In the genomic region with DNA sequence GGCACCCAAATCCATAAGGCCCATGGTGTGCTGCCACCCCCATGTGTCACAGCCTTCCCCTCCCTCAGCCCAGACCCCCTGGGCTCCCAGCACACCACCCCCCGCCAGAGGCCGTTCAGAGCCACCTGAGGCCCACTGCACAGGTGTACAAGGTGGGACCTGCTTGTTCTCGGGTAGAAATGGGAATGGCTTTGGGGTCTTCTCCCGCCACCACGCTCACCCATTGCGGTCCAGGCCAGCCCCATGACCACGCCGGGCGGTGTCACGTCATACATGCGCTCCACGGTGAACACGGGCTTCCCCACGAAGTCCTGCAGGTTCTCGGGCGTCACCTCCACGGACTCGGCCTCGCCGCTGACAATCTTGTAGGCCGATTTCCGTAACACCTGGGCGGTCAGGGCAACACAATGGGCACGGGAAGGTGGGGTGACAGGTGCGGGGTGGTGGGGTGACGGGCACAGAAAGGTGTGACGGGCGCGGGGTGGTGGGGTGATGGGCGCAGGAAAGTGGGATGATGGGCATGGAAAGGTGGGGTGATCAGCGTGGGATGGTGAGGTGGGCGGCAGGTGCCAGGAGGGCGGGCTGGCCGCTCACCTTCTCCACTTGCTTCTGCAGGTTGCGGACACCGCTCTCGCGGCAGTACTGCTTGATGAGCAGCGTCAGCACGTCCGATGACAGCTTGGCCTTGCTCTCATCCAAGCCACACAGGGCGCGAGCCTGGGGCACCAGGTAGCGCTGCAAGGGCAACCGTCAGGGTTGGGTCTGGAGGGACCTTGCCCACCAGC, we compare ENCODE assay signal across 18 cellular contexts. TPM values are rescaled to one million over a fixed set of nuclear protein-coding genes. Genes with fewer than 3 reads are reported as not detected.
DNase-seq lines count a peak whose midpoint lies in the region; ATAC-seq, FAIRE-seq and TF ChIP-seq lines count a peak whose summit lies in the region.
"Had no signal": no experiment of that assay in that cellular context is flagged by ENCODE, and none has a peak within 500 bp of the region (broad histone marks: within the 10 kb centered on the region; RNA-seq: fewer than 3 reads in every experiment).

No MANE protein-coding gene starts in this region.

- CTCF ChIA-PET in activated CD4-positive, alpha-beta memory T cell treated with anti-CD3 and anti-CD28 coated beads for 36 hours (lab: Charles Lee): no interaction called here
- CTCF ChIA-PET in activated CD4-positive, alpha-beta memory T cell treated with anti-CD3 and anti-CD28 coated beads, Interleukin-2, amount 10 ng/mL, durations not matched to agents 7 days and 5 days (lab: Charles Lee): no interaction called here

- H3K27me3 Mint-ChIP-seq in activated CD4-positive, alpha-beta memory T cell treated with anti-CD3 and anti-CD28 coated beads for 36 hours: no peaks in the 10 kb centered on the region
- H3K27me3 Mint-ChIP-seq in activated CD4-positive, alpha-beta memory T cell treated with anti-CD3 and anti-CD28 coated beads, Interleukin-2, amount 10 ng/mL, durations not matched to agents 7 days and 5 days: no peaks in the 10 kb centered on the region
- H3K27me3 Mint-ChIP-seq: dendritic cell treated with granulocyte-macrophage colony-stimulating factor and Interleukin-4, amounts not matched to agents 40 ng/mL and 50 ng/mL, for 4 days had no signal

- POLR2A ChIA-PET in activated CD4-positive, alpha-beta memory T cell treated with anti-CD3 and anti-CD28 coated beads for 36 hours (lab: Charles Lee): interaction anchor here (0.9 to 1.9 kb wide), 3 partner anchors 12 to 133 kb away, joined by 3 to 8 read pairs (median 3); no protein-coding TSS in a partner anchor
- POLR2A ChIA-PET in activated CD4-positive, alpha-beta memory T cell treated with anti-CD3 and anti-CD28 coated beads, Interleukin-2, amount 10 ng/mL, durations not matched to agents 7 days and 5 days (lab: Charles Lee): interaction anchor here (1.1 kb wide), 1 partner anchor 86 kb away, joined by 3 read pairs; no protein-coding TSS in a partner anchor

- TF ChIP-seq CTCF in adrenal gland (IDR thresholded peaks at IDR 0.05): no peak
- no peak for TF ChIP-seq CTCF in pancreas (IDR thresholded peaks at IDR 0.05)

- no peak for FAIRE-seq in pancreas (lab: Jason Lieb, UNC)
- FAIRE-seq: islet of Langerhans had no signal

- no peak for DNase-seq in activated CD4-positive, alpha-beta memory T cell treated with anti-CD3 and anti-CD28 coated beads for 36 hours
- DNase-seq in activated CD4-positive, alpha-beta memory T cell treated with anti-CD3 and anti-CD28 coated beads, Interleukin-2, amount 10 ng/mL, durations not matched to agents 7 days and 5 days: no peak
- DNase-seq in adrenal gland (peak in 4 of 7 donors; percentile 32 to 59 (median 46)), pancreas (peak in 4 of 6 donors; percentile 21 to 77 (median 52)), NCI-H2107 treated with DMSO at 0.1 percent for 48 hours (lab: John Stamatoyannopoulos, UW; ENCODE audit: unreplicated experiment) (no peak)
- DNase-seq: MV-4-11, NCI-H2081, NCI-H526 treated with DMSO at 0.1 percent for 48 hours, PC-9, SW 1271, uterus had no signal

- 80 to 85% (median 82%) methylated on average over 38 to 45 of the region's 45 CpGs for WGBS in adrenal gland, 4 donors
- WGBS in pancreas, 2 donors: 93 to 96% methylated on average over 45 of the region's 45 CpGs

- peaks cover 57% of the 10 kb centered on the region for H3K36me3 Mint-ChIP-seq in activated CD4-positive, alpha-beta memory T cell treated with anti-CD3 and anti-CD28 coated beads for 36 hours
- H3K36me3 Mint-ChIP-seq in activated CD4-positive, alpha-beta memory T cell treated with anti-CD3 and anti-CD28 coated beads, Interleukin-2, amount 10 ng/mL, durations not matched to agents 7 days and 5 days (ENCODE audit: low read depth): peaks cover 58% of the 10 kb centered on the region

- no peaks in the 10 kb centered on the region for H3K27me3 ChIP-seq in adrenal gland
- no peaks in the 10 kb centered on the region for H3K27me3 ChIP-seq in pancreas
- H3K27me3 ChIP-seq: esophagus muscularis mucosa, uterus had no signal

- peaks cover 22% of the 10 kb centered on the region for H3K4me1 Mint-ChIP-seq in activated CD4-positive, alpha-beta memory T cell treated with anti-CD3 and anti-CD28 coated beads for 36 hours (ENCODE audit: low read depth)
- H3K4me1 Mint-ChIP-seq in activated CD4-positive, alpha-beta memory T cell treated with anti-CD3 and anti-CD28 coated beads, Interleukin-2, amount 10 ng/mL, durations not matched to agents 7 days and 5 days: peaks cover 29% of the 10 kb centered on the region

- peak overlapping the region in 2 of 5 donors; percentile 90 to 95 for H3K27ac ChIP-seq in adrenal gland
- no peak overlapping the region for H3K27ac ChIP-seq in pancreas
- H3K27ac ChIP-seq: PC-9, uterus had no signal

- H3K9me3 ChIP-seq in adrenal gland (replicated peaks in 1 of 3): no peaks in the 10 kb centered on the region
- H3K9me3 ChIP-seq in pancreas: no peaks in the 10 kb centered on the region
- H3K9me3 ChIP-seq: esophagus muscularis mucosa, HAP-1, uterus had no signal

- H3K4me1 ChIP-seq in adrenal gland (replicated peaks in 1 of 2): peaks cover 14 to 29% of the 10 kb centered on the region in 2 donors
- peaks cover 0 to 7% (median 6%) of the 10 kb centered on the region in 3 donors for H3K4me1 ChIP-seq in pancreas
- H3K4me1 ChIP-seq: uterus had no signal

- H3K36me3 ChIP-seq in adrenal gland (replicated peaks in 1 of 2) (peaks cover 0 to 68% of the 10 kb centered on the region in 2 donors), pancreas (peaks cover 0 to 62% (median 46%) of the 10 kb centered on the region in 3 donors)
- H3K36me3 ChIP-seq: uterus had no signal

- TF ChIP-seq POLR2A in GM18526 (IDR thresholded peaks at IDR 0.05; ENCODE audit: extremely low read depth, insufficient read length) (peak; percentile 23), adrenal gland (IDR thresholded peaks at IDR 0.05) (no peak)

- H3K4me3 ChIP-seq in adrenal gland (no peak overlapping the region), pancreas (no peak overlapping the region)
- H3K4me3 ChIP-seq: esophagus muscularis mucosa, HAP-1, PC-9, uterus had no signal

- H3K9me3 Mint-ChIP-seq in activated CD4-positive, alpha-beta memory T cell treated with anti-CD3 and anti-CD28 coated beads for 36 hours: no peaks in the 10 kb centered on the region
- H3K9me3 Mint-ChIP-seq in activated CD4-positive, alpha-beta memory T cell treated with anti-CD3 and anti-CD28 coated beads, Interleukin-2, amount 10 ng/mL, durations not matched to agents 7 days and 5 days: no peaks in the 10 kb centered on the region
- H3K9me3 Mint-ChIP-seq: dendritic cell treated with granulocyte-macrophage colony-stimulating factor and Interleukin-4, amounts not matched to agents 40 ng/mL and 50 ng/mL, for 4 days had no signal

- ATAC-seq in pancreas: no peak
- ATAC-seq in GM18867 (IDR thresholded peaks at IDR 0.05; ENCODE audit: unreplicated experiment): no peak
- no peak for ATAC-seq in GM18520 (IDR thresholded peaks at IDR 0.05; ENCODE audit: unreplicated experiment)

- peak overlapping the region; percentile 49 for H3K27ac Mint-ChIP-seq in activated CD4-positive, alpha-beta memory T cell treated with anti-CD3 and anti-CD28 coated beads for 36 hours
- no peak overlapping the region for H3K27ac Mint-ChIP-seq in activated CD4-positive, alpha-beta memory T cell treated with anti-CD3 and anti-CD28 coated beads, Interleukin-2, amount 10 ng/mL, durations not matched to agents 7 days and 5 days
- H3K27ac Mint-ChIP-seq: dendritic cell treated with granulocyte-macrophage colony-stimulating factor and Interleukin-4, amounts not matched to agents 40 ng/mL and 50 ng/mL, for 4 days had no signal

- no peak overlapping the region for H3K4me3 Mint-ChIP-seq in activated CD4-positive, alpha-beta memory T cell treated with anti-CD3 and anti-CD28 coated beads for 36 hours
- H3K4me3 Mint-ChIP-seq in activated CD4-positive, alpha-beta memory T cell treated with anti-CD3 and anti-CD28 coated beads, Interleukin-2, amount 10 ng/mL, durations not matched to agents 7 days and 5 days: no peak overlapping the region
- H3K4me3 Mint-ChIP-seq: dendritic cell treated with granulocyte-macrophage colony-stimulating factor and Interleukin-4, amounts not matched to agents 40 ng/mL and 50 ng/mL, for 4 days had no signal

- intact Hi-C loops in activated CD4-positive, alpha-beta memory T cell treated with anti-CD3 and anti-CD28 coated beads for 36 hours (cut with micrococcal nuclease): no loop called here
- intact Hi-C loops in adrenal gland (cut with DNase I) (no loop called here), pancreas (cut with DNase I) (no loop called here)

RNA-seq across cellular contexts. Expression of gene RPL36, which starts 4.3 kb away (rescaled TPM):
- total RNA-seq in activated CD4-positive, alpha-beta memory T cell treated with anti-CD3 and anti-CD28 coated beads for 36 hours: 1,000 to 10,000 TPM; 1,487 to 1,524 TPM
- total RNA-seq in activated CD4-positive, alpha-beta memory T cell treated with anti-CD3 and anti-CD28 coated beads, Interleukin-2, amount 10 ng/mL, durations not matched to agents 7 days and 5 days: 1,000 to 10,000 TPM; 1,036 to 1,058 TPM
- total RNA-seq in adrenal gland: 1,000 to 10,000 TPM in 6 of 8 donors, 100 to 1,000 TPM in 2; 692 to 1,781 (median 1,178) TPM
- 1,000 to 10,000 TPM in 2 of 3 donors, 100 to 1,000 TPM in 1; 615 to 3,360 (median 2,171) TPM for polyA plus RNA-seq in adrenal gland
- total RNA-seq in pancreas: 100 to 1,000 TPM; 524 to 926 (median 654) TPM
- polyA plus RNA-seq in pancreas: 1,000 to 10,000 TPM in 1 of 2 donors, 100 to 1,000 TPM in 1; 951 to 1,510 TPM

RNA-seq across cellular contexts. Expression of gene HSD11B1L, which starts 13.5 kb away (rescaled TPM):
- 1 to 10 TPM; 3.8 to 4.1 TPM for total RNA-seq in activated CD4-positive, alpha-beta memory T cell treated with anti-CD3 and anti-CD28 coated beads for 36 hours
- 1 to 10 TPM; 2.5 to 3.2 TPM for total RNA-seq in activated CD4-positive, alpha-beta memory T cell treated with anti-CD3 and anti-CD28 coated beads, Interleukin-2, amount 10 ng/mL, durations not matched to agents 7 days and 5 days
- 10 to 100 TPM in 7 of 8 donors, 1 to 10 TPM in 1; 6.3 to 40.5 (median 13.9) TPM for total RNA-seq in adrenal gland
- polyA plus RNA-seq in adrenal gland: 10 to 100 TPM in 2 of 3 donors, 1 to 10 TPM in 1; 3.4 to 33.9 (median 23.7) TPM
- 1 to 10 TPM; 2.1 to 5.5 (median 3.5) TPM for total RNA-seq in pancreas
- polyA plus RNA-seq in pancreas: 10 to 100 TPM; 12.9 to 16.9 TPM

RNA-seq across cellular contexts. Expression of gene MICOS13, which starts 14.0 kb away (rescaled TPM):
- 10 to 100 TPM; 50.9 to 55.3 TPM for total RNA-seq in activated CD4-positive, alpha-beta memory T cell treated with anti-CD3 and anti-CD28 coated beads for 36 hours
- 10 to 100 TPM; 38.7 to 39.5 TPM for total RNA-seq in activated CD4-positive, alpha-beta memory T cell treated with anti-CD3 and anti-CD28 coated beads, Interleukin-2, amount 10 ng/mL, durations not matched to agents 7 days and 5 days
- 10 to 100 TPM; 40.2 to 92.8 (median 57.9) TPM for total RNA-seq in adrenal gland
- polyA plus RNA-seq in adrenal gland: 100 to 1,000 TPM in 2 of 3 donors, 10 to 100 TPM in 1; 23.4 to 211 (median 162) TPM
- 10 to 100 TPM; 14.0 to 25.9 (median 23.5) TPM for total RNA-seq in pancreas
- 10 to 100 TPM; 59.3 to 77.5 TPM for polyA plus RNA-seq in pancreas

RNA-seq across cellular contexts. Expression of gene LONP1, which starts 25.6 kb away (rescaled TPM):
- total RNA-seq in activated CD4-positive, alpha-beta memory T cell treated with anti-CD3 and anti-CD28 coated beads for 36 hours: 100 to 1,000 TPM; 178 to 181 TPM
- 100 to 1,000 TPM in 1 of 2 experiments, 10 to 100 TPM in 1; 98.7 to 106 TPM for total RNA-seq in activated CD4-positive, alpha-beta memory T cell treated with anti-CD3 and anti-CD28 coated beads, Interleukin-2, amount 10 ng/mL, durations not matched to agents 7 days and 5 days
- total RNA-seq in adrenal gland (100 to 1,000 TPM; 185 to 523 (median 409) TPM), pancreas (10 to 100 TPM; 23.3 to 56.7 (median 33.1) TPM)
- polyA plus RNA-seq in adrenal gland (100 to 1,000 TPM; 177 to 352 (median 196) TPM), pancreas (10 to 100 TPM; 42.5 to 63.9 TPM)

RNA-seq across cellular contexts. Expression of gene CATSPERD, which starts 26.1 kb away (rescaled TPM):
- total RNA-seq in activated CD4-positive, alpha-beta memory T cell treated with anti-CD3 and anti-CD28 coated beads for 36 hours: not detected
- not detected for total RNA-seq in activated CD4-positive, alpha-beta memory T cell treated with anti-CD3 and anti-CD28 coated beads, Interleukin-2, amount 10 ng/mL, durations not matched to agents 7 days and 5 days
- total RNA-seq in adrenal gland (not detected), pancreas (not detected)
- polyA plus RNA-seq in adrenal gland (not detected), pancreas (not detected)
- total RNA-seq: PC-9, uterus had no signal

Comparison
In these comparisons a context has a peak if more than half of its experiments do, and no peak if none do; other contexts are left out.
1. DNase-seq: peak in adrenal gland (4 of 7) and pancreas (4 of 6); none in activated CD4-positive, alpha-beta memory T cell treated with anti-CD3 and anti-CD28 coated beads for 36 hours (single experiment), activated CD4-positive, alpha-beta memory T cell treated with anti-CD3 and anti-CD28 coated beads, Interleukin-2, amount 10 ng/mL, durations not matched to agents 7 days and 5 days (single experiment) and NCI-H2107 treated with DMSO at 0.1 percent for 48 hours (single experiment).